Comparison of ENCODE assay signal across 21 cellular contexts in genomic region chr4:78621395-78621794, GRCh38.
"Had no signal": no experiment of that assay in that cellular context is flagged by ENCODE, and none has a peak within 500 bp of the region (broad histone marks: within the 10 kb centered on the region; RNA-seq: fewer than 3 reads in every experiment).

No MANE protein-coding gene starts in this region.

- H3K27me3 ChIP-seq: heart left ventricle, left lung, pancreas, spleen, upper lobe of right lung had no signal

- DNase-seq: activated CD4-positive, alpha-beta T cell treated with anti-CD3 and anti-CD28 coated beads for 4 hours; activated CD8-positive, alpha-beta memory T cell treated with anti-CD3 and anti-CD28 coated beads, Interleukin-2, amount 50 U/mL, for 4 hours; activated CD8-positive, alpha-beta T cell treated with anti-CD3 and anti-CD28 coated beads for 36 hours; activated gamma-delta T cell treated with Interleukin-2 at 50 U/mL for 16 hours; activated naive CD8-positive, alpha-beta T cell treated with anti-CD3 and anti-CD28 coated beads, Interleukin-2, amount 10 ng/mL, durations not matched to agents 7 days and 5 days; activated T-cell treated with anti-CD3 and anti-CD28 coated beads, Interleukin-2, amount 50 U/mL, for 72 hours; aorta; foreskin melanocyte; heart left ventricle; islet precursor cell; left lung; pancreas; spleen; stimulated activated CD4-positive, alpha-beta T cell treated with anti-CD3 and anti-CD28 coated beads, Interleukin-1b, Interleukin-23, amount 100 ng/mL, for 48 hours; stimulated activated naive CD4-positive, alpha-beta T cell; SW 1271; upper lobe of right lung had no signal

- H3K9me3 Mint-ChIP-seq: activated CD8-positive, alpha-beta T cell treated with anti-CD3 and anti-CD28 coated beads for 36 hours; activated naive CD8-positive, alpha-beta T cell treated with anti-CD3 and anti-CD28 coated beads, Interleukin-2, amount 10 ng/mL, durations not matched to agents 7 days and 5 days; activated T-cell treated with anti-CD3 and anti-CD28 coated beads, Interleukin-2, amount 50 U/mL, for 72 hours; memory B cell; T-helper 2 cell treated with Interferon-gamma antibody and Interleukin-4, amounts not matched to agents 5 μg/mL and 100 μg/mL, for 36 hours had no signal

- ATAC-seq: activated CD8-positive, alpha-beta T cell treated with anti-CD3 and anti-CD28 coated beads for 36 hours; activated T-cell treated with anti-CD3 and anti-CD28 coated beads, Interleukin-2, amount 50 U/mL, for 72 hours; left lung; pancreas; upper lobe of right lung had no signal

- H3K36me3 Mint-ChIP-seq: memory B cell had no signal

- H3K4me3 ChIP-seq: heart left ventricle, left lung, pancreas, spleen, upper lobe of right lung had no signal

- H3K27ac Mint-ChIP-seq: activated CD8-positive, alpha-beta T cell treated with anti-CD3 and anti-CD28 coated beads for 36 hours; activated T-cell treated with anti-CD3 and anti-CD28 coated beads, Interleukin-2, amount 50 U/mL, for 72 hours; memory B cell; T-helper 2 cell treated with Interferon-gamma antibody and Interleukin-4, amounts not matched to agents 5 μg/mL and 100 μg/mL, for 36 hours had no signal

- H3K4me1 ChIP-seq: left lung, upper lobe of right lung had no signal

- H3K36me3 ChIP-seq: heart left ventricle, left lung, pancreas, spleen, upper lobe of right lung had no signal

- FAIRE-seq: bronchial epithelial cell, endometrium, pancreas had no signal

- H3K9me3 ChIP-seq: heart left ventricle, left lung, pancreas, spleen, upper lobe of right lung had no signal

- H3K27me3 Mint-ChIP-seq: activated CD8-positive, alpha-beta T cell treated with anti-CD3 and anti-CD28 coated beads for 36 hours; activated naive CD8-positive, alpha-beta T cell treated with anti-CD3 and anti-CD28 coated beads, Interleukin-2, amount 10 ng/mL, durations not matched to agents 7 days and 5 days; memory B cell had no signal

- H3K27ac ChIP-seq: heart left ventricle, left lung, pancreas, spleen, upper lobe of right lung had no signal

- H3K4me3 Mint-ChIP-seq: activated CD8-positive, alpha-beta T cell treated with anti-CD3 and anti-CD28 coated beads for 36 hours; activated naive CD8-positive, alpha-beta T cell treated with anti-CD3 and anti-CD28 coated beads, Interleukin-2, amount 10 ng/mL, durations not matched to agents 7 days and 5 days; activated T-cell treated with anti-CD3 and anti-CD28 coated beads, Interleukin-2, amount 50 U/mL, for 72 hours; memory B cell; T-helper 2 cell treated with Interferon-gamma antibody and Interleukin-4, amounts not matched to agents 5 μg/mL and 100 μg/mL, for 36 hours had no signal
